Comparison of ENCODE assay signal across 12 cellular contexts in the genomic region with DNA sequence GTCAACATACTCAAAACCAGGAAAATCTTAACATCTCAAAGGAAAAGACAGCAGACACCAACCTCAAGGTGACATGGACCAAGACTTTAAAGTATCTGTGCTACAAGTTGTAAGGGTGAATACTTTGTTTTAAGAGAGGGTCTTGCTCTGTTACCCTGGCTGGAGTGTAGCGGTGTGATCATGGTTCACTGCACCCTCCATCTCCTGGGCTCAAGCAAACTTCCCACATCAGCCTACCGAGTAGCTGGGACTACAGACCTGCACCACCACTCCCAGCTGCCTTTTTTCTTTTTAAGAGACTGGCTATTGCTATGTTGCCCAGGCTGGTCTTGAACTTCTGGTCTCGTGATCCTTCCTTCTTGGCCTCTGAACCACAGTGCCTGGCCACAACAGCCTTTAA. TPM values are rescaled to one million over a fixed set of nuclear protein-coding genes. Genes with fewer than 3 reads are reported as not detected.
DNase-seq lines count a peak whose midpoint lies in the region; ATAC-seq and TF ChIP-seq lines count a peak whose summit lies in the region.
"Had no signal": no experiment of that assay in that cellular context is flagged by ENCODE, and none has a peak within 500 bp of the region (broad histone marks: within the 10 kb centered on the region; RNA-seq: fewer than 3 reads in every experiment).

No MANE protein-coding gene starts in this region.

- no peaks in the 10 kb centered on the region for H3K9me3 Mint-ChIP-seq in T-helper 2 cell treated with Interferon-gamma antibody and Interleukin-4, amounts not matched to agents 5 μg/mL and 100 μg/mL, for 36 hours
- H3K9me3 Mint-ChIP-seq in Calu3 (ENCODE audit: low read depth, unreplicated experiment): no peaks in the 10 kb centered on the region
- no peaks in the 10 kb centered on the region for H3K9me3 Mint-ChIP-seq in memory B cell

- peak overlapping the region; percentile 100 for H3K27ac ChIP-seq in VCaP

- CTCF ChIA-PET in Calu3 (lab: Charles Lee): no interaction called here

- H3K27me3 Mint-ChIP-seq in T-helper 2 cell treated with Interferon-gamma antibody and Interleukin-4, amounts not matched to agents 5 μg/mL and 100 μg/mL, for 36 hours (ENCODE audit: low read depth): no peaks in the 10 kb centered on the region
- H3K27me3 Mint-ChIP-seq in Calu3 (ENCODE audit: unreplicated experiment): no peaks in the 10 kb centered on the region
- no peaks in the 10 kb centered on the region for H3K27me3 Mint-ChIP-seq in memory B cell

- no peak for TF ChIP-seq CTCF in Calu3 (IDR thresholded peaks at IDR 0.05; ENCODE audit: unreplicated experiment)
- no peak for TF ChIP-seq CTCF in VCaP (conservative IDR thresholded peaks at IDR 0.05)

- intact Hi-C loops in Calu3 (cut with micrococcal nuclease; ENCODE audit: unreplicated experiment): loop anchor here (5.0 kb wide), 1 partner anchor 347 kb away; no protein-coding TSS in a partner anchor

- H3K36me3 Mint-ChIP-seq in T-helper 2 cell treated with Interferon-gamma antibody and Interleukin-4, amounts not matched to agents 5 μg/mL and 100 μg/mL, for 36 hours (ENCODE audit: low read depth): peaks cover 36% of the 10 kb centered on the region
- H3K36me3 Mint-ChIP-seq in Calu3 (ENCODE audit: insufficient read depth, unreplicated experiment) (peaks cover 11% of the 10 kb centered on the region), memory B cell (peaks cover 5% of the 10 kb centered on the region)

- no peak for DNase-seq in T-helper 2 cell treated with Interferon-gamma antibody and Interleukin-4, amounts not matched to agents 5 μg/mL and 100 μg/mL, for 36 hours (ENCODE audit: low spot score)
- DNase-seq in T-helper 2 cell: no peak
- DNase-seq in Calu3: no peak
- DNase-seq in memory B cell (ENCODE audit: low spot score in 2 of 2): no peak
- no peak for DNase-seq in inferior parietal cortex (ENCODE audit: extremely low spot score)
- DNase-seq in NOMO-1 treated with dmso at 0.1 percent for 144 hours (lab: John Stamatoyannopoulos, UW; ENCODE audit: unreplicated experiment): no peak
- no peak for DNase-seq in C1 segment of cervical spinal cord (lab: John Stamatoyannopoulos, UW)
- DNase-seq: MG63; NCI-H2081; NK-92 treated with Interleukin-12 subunit alpha and Interleukin-12 subunit beta, amount 100 ng/mL, for 24 hours; nucleus accumbens had no signal

- no peak overlapping the region for H3K27ac Mint-ChIP-seq in T-helper 2 cell treated with Interferon-gamma antibody and Interleukin-4, amounts not matched to agents 5 μg/mL and 100 μg/mL, for 36 hours
- H3K27ac Mint-ChIP-seq in Calu3 (ENCODE audit: unreplicated experiment): peak overlapping the region; percentile 20
- peak overlapping the region; percentile 52 for H3K27ac Mint-ChIP-seq in memory B cell

- peak overlapping the region; percentile 6 for H3K4me3 Mint-ChIP-seq in T-helper 2 cell treated with Interferon-gamma antibody and Interleukin-4, amounts not matched to agents 5 μg/mL and 100 μg/mL, for 36 hours
- H3K4me3 Mint-ChIP-seq in Calu3 (ENCODE audit: low read depth, unreplicated experiment) (no peak overlapping the region), memory B cell (peak overlapping the region; percentile 43)

- BruUV-seq in Calu3 (replicated peaks; lab: Mats Ljungman, UMichigan): no TSS peak

- H3K4me1 Mint-ChIP-seq in T-helper 2 cell treated with Interferon-gamma antibody and Interleukin-4, amounts not matched to agents 5 μg/mL and 100 μg/mL, for 36 hours (ENCODE audit: low read depth): peaks cover 62% of the 10 kb centered on the region
- H3K4me1 Mint-ChIP-seq in Calu3 (ENCODE audit: low read depth, unreplicated experiment): peaks cover 41% of the 10 kb centered on the region
- peaks cover 49% of the 10 kb centered on the region for H3K4me1 Mint-ChIP-seq in memory B cell

- ATAC-seq in memory B cell (ENCODE audit: low read depth): no peak

RNA-seq across cellular contexts. Expression of a gene that starts 9.7 kb away (rescaled TPM):
- total RNA-seq in Calu3 (2022): 74.0 and 74.6 TPM in 2 replicates
